Comparison of ENCODE assay signal across 9 cellular contexts in genomic region chr6:43268782-43269272, GRCh38. TPM values are rescaled to one million over a fixed set of nuclear protein-coding genes. Genes with fewer than 3 reads are reported as not detected.
DNase-seq lines count a peak whose midpoint lies in the region; ATAC-seq and TF ChIP-seq lines count a peak whose summit lies in the region.
"Had no signal": no experiment of that assay in that cellular context is flagged by ENCODE, and none has a peak within 500 bp of the region (broad histone marks: within the 10 kb centered on the region; RNA-seq: fewer than 3 reads in every experiment).

No MANE protein-coding gene starts in this region.

- TF ChIP-seq EP300 in tibial nerve (IDR thresholded peaks at IDR 0.05), result no peak

- no peak for ATAC-seq in right lobe of liver
- ATAC-seq in GM21737 (IDR thresholded peaks at IDR 0.05; ENCODE audit: unreplicated experiment), result no peak
- no peak for ATAC-seq in lower lobe of right lung

- H3K4me1 Mint-ChIP-seq in activated naive CD4-positive, alpha-beta T cell treated with anti-CD3 and anti-CD28 coated beads for 36 hours (ENCODE audit: low read depth), result peaks cover 4% of the 10 kb centered on the region

- no peaks in the 10 kb centered on the region for H3K27me3 ChIP-seq in right lobe of liver
- H3K27me3 ChIP-seq in tibial nerve, result peaks cover 0 to 22% of the 10 kb centered on the region in 2 donors
- H3K27me3 ChIP-seq in lower lobe of right lung (ENCODE audit: low read depth), result peaks cover 11% of the 10 kb centered on the region

- no peak for DNase-seq in activated naive CD4-positive, alpha-beta T cell treated with anti-CD3 and anti-CD28 coated beads for 36 hours
- no peak for DNase-seq in activated naive CD4-positive, alpha-beta T cell treated with anti-CD3 and anti-CD28 coated beads, Interleukin-2, amount 50 U/mL, for 16 hours
- DNase-seq in right lobe of liver (no peak), tibial nerve (ENCODE audit: low spot score in 2 of 2) (no peak), lower lobe of right lung (no peak), GM19240 (ENCODE audit: insufficient read length, low spot score) (no peak)

- H3K4me3 Mint-ChIP-seq in activated naive CD4-positive, alpha-beta T cell treated with anti-CD3 and anti-CD28 coated beads for 36 hours, result peak overlapping the region; percentile 37

- peaks cover under 1% of the 10 kb centered on the region for H3K27me3 Mint-ChIP-seq in activated naive CD4-positive, alpha-beta T cell treated with anti-CD3 and anti-CD28 coated beads for 36 hours (ENCODE audit: low read depth)

- no peaks in the 10 kb centered on the region for H3K9me3 Mint-ChIP-seq in activated naive CD4-positive, alpha-beta T cell treated with anti-CD3 and anti-CD28 coated beads for 36 hours

- CTCF ChIA-PET in activated naive CD4-positive, alpha-beta T cell treated with anti-CD3 and anti-CD28 coated beads for 36 hours (lab: Charles Lee), result interaction anchor here (0.7 to 1.6 kb wide), 3 partner anchors 21 to 128 kb away, joined by 3 to 5 read pairs (median 3); partner anchors contain the start of gene CRIP3

- WGBS in right lobe of liver (ENCODE audit: insufficient coverage, low coverage, low lambda C conversion rate, missing lambda C conversion rate), result 16% methylated on average over 8 of the region's 10 CpGs
- WGBS in tibial nerve, 2 donors, result 74 to 78% methylated on average over 9 to 10 of the region's 10 CpGs

- no peaks in the 10 kb centered on the region for H3K36me3 Mint-ChIP-seq in activated naive CD4-positive, alpha-beta T cell treated with anti-CD3 and anti-CD28 coated beads for 36 hours (ENCODE audit: low read depth)

- intact Hi-C loops in activated naive CD4-positive, alpha-beta T cell treated with anti-CD3 and anti-CD28 coated beads for 36 hours (cut with micrococcal nuclease), result no loop called here
- intact Hi-C loops in right lobe of liver (cut with DNase I) (loop anchor here in 1 of 2 donors (10.0 kb wide), 1 partner anchor 86 kb away; no protein-coding TSS in a partner anchor), lower lobe of right lung (cut with DNase I) (no loop called here)

- TF ChIP-seq CTCF in right lobe of liver (IDR thresholded peaks at IDR 0.05) (no peak), tibial nerve (IDR thresholded peaks at IDR 0.05) (no peak), lower lobe of right lung (IDR thresholded peaks at IDR 0.05) (no peak)

- H3K9me3 ChIP-seq in right lobe of liver (no peaks in the 10 kb centered on the region), tibial nerve (no peaks in the 10 kb centered on the region), lower lobe of right lung (no peaks in the 10 kb centered on the region)

- H3K36me3 ChIP-seq in right lobe of liver, result no peaks in the 10 kb centered on the region
- no peaks in the 10 kb centered on the region for H3K36me3 ChIP-seq in tibial nerve
- no peaks in the 10 kb centered on the region for H3K36me3 ChIP-seq in lower lobe of right lung

- peak overlapping the region; percentile 74 for H3K27ac ChIP-seq in angular gyrus (ENCODE audit: low read depth, low read length)
- H3K27ac ChIP-seq in right lobe of liver, result peak overlapping the region; percentile 62 to 80 (median 77)
- peak overlapping the region in 3 of 4 donors; percentile 7 to 36 (median 19) for H3K27ac ChIP-seq in tibial nerve
- H3K27ac ChIP-seq in lower lobe of right lung, result no peak overlapping the region

- no peak overlapping the region for H3K27ac Mint-ChIP-seq in activated naive CD4-positive, alpha-beta T cell treated with anti-CD3 and anti-CD28 coated beads for 36 hours

- H3K4me3 ChIP-seq in right lobe of liver (peak overlapping the region; percentile 46 to 88 (median 66)), tibial nerve (no peak overlapping the region), lower lobe of right lung (no peak overlapping the region)

- H3K4me1 ChIP-seq in right lobe of liver (peaks cover 0 to 66% (median 25%) of the 10 kb centered on the region in 4 donors), tibial nerve (peaks cover 0 to 18% (median 6%) of the 10 kb centered on the region in 4 donors), lower lobe of right lung (peaks cover 10% of the 10 kb centered on the region)

- no peak for TF ChIP-seq POLR2A in right lobe of liver (IDR thresholded peaks at IDR 0.05)
- no peak for TF ChIP-seq POLR2A in tibial nerve (IDR thresholded peaks at IDR 0.05)

RNA-seq across cellular contexts. Expression of gene TTBK1, which starts 25.5 kb away (rescaled TPM):
- under 1 TPM in 1 of 2 experiments, not detected in 1; 0.02 TPM for total RNA-seq in activated naive CD4-positive, alpha-beta T cell treated with anti-CD3 and anti-CD28 coated beads for 36 hours
- total RNA-seq in right lobe of liver (1 to 10 TPM in 2 of 6 experiments, under 1 TPM in 4; 0.83 to 1.6 (median 0.87) TPM), tibial nerve (not detected), lower lobe of right lung (0.09 TPM)
- total RNA-seq: bronchial epithelial cell had no signal

RNA-seq across cellular contexts. Expression of gene SLC22A7, which starts 29.2 kb away (rescaled TPM):
- total RNA-seq in activated naive CD4-positive, alpha-beta T cell treated with anti-CD3 and anti-CD28 coated beads for 36 hours, result not detected
- 100 to 1,000 TPM; 145 to 348 (median 185) TPM for total RNA-seq in right lobe of liver
- total RNA-seq in tibial nerve, result not detected
- not detected for total RNA-seq in lower lobe of right lung
- total RNA-seq: bronchial epithelial cell had no signal

RNA-seq across cellular contexts. Expression of gene DNPH1, which starts 39.5 kb away (rescaled TPM):
- total RNA-seq in activated naive CD4-positive, alpha-beta T cell treated with anti-CD3 and anti-CD28 coated beads for 36 hours, result 10 to 100 TPM; 59.7 to 59.8 TPM
- total RNA-seq in right lobe of liver (100 to 1,000 TPM in 2 of 6 experiments, 10 to 100 TPM in 4; 50.7 to 107 (median 62.4) TPM), tibial nerve (100 to 1,000 TPM in 2 of 4 donors, 10 to 100 TPM in 2; 61.8 to 114 (median 101) TPM), lower lobe of right lung (24.0 TPM)

RNA-seq across cellular contexts. Expression of gene CRIP3, which starts 39.8 kb away (rescaled TPM):
- total RNA-seq in activated naive CD4-positive, alpha-beta T cell treated with anti-CD3 and anti-CD28 coated beads for 36 hours, result 1 to 10 TPM; 2.9 to 3.1 TPM
- total RNA-seq in right lobe of liver, result 1 to 10 TPM; 2.1 to 7.9 (median 5.2) TPM
- total RNA-seq in tibial nerve, result 10 to 100 TPM in 1 of 4 donors, 1 to 10 TPM in 2, not detected in 1; 5.2 to 12.7 (median 6.1) TPM
- 0.95 TPM for total RNA-seq in lower lobe of right lung
- total RNA-seq: bronchial epithelial cell had no signal

Comparison
In these comparisons a context has a peak if more than half of its experiments do, and no peak if none do; other contexts are left out.
1. H3K4me3 ChIP-seq: peak in right lobe of liver (3 of 3); none in tibial nerve (0 of 4) and lower lobe of right lung (single experiment).
2. RNA of gene SLC22A7, which starts 29.2 kb away (total RNA-seq): 145 to 348 TPM in right lobe of liver; not detected in activated naive CD4-positive, alpha-beta T cell treated with anti-CD3 and anti-CD28 coated beads for 36 hours, not detected in tibial nerve and not detected in lower lobe of right lung (single experiment); every median in the first group is over 100 times any median in the second.